ENCODE assay signal across 1 cellular context in genomic region chr9:129626079-129626943, GRCh38.
A peak's percentile ranks its signal among the peaks of the same experiment; 100 is the strongest.
TF ChIP-seq lines count a peak whose summit lies in the region.

Gene NTMT1 (plus strand): TSS chr9:129626163. CDS start chr9:129632704, 6,541 bp downstream.

TF ChIP-seq in K562, 482 proteins besides CTCF, POLR2A, EP300 and RAD21 (continued from another document and continues in another):
- TF ChIP-seq BRF2 (IDR thresholded peaks at IDR 0.05; ENCODE audit: borderline replicate concordance, insufficient read depth, insufficient read length) (no peak), ZSCAN29 (IDR thresholded peaks at IDR 0.05) (0 out of 2 replicates have a peak, but pooled peaks have one; percentile 54), ZNF561 (CRISPR knock-in tag; conservative IDR thresholded peaks at IDR 0.05) (no peak), VEZF1 (CRISPR knock-in tag; IDR thresholded peaks at IDR 0.05) (peak; percentile 64), ZNF445 (CRISPR knock-in tag; IDR thresholded peaks at IDR 0.05; ENCODE audit: low read depth) (no peak), RAD51 (IDR thresholded peaks at IDR 0.05; ENCODE audit: borderline replicate concordance, low read depth) (peak; percentile 99), POLR2AphosphoS2 (IDR thresholded peaks at IDR 0.05; ENCODE audit: low read length) (no peak; the same call in 1 of the 2 replicates), PREB (CRISPR knock-in tag; IDR thresholded peaks at IDR 0.05) (no peak), ZNF551 (CRISPR knock-in tag; IDR thresholded peaks at IDR 0.05) (no peak), SRSF1 (IDR thresholded peaks at IDR 0.05; ENCODE audit: low read depth, low read length) (no peak), SNRNP70 (optimal IDR thresholded peaks at IDR 0.05; ENCODE audit: low read depth, low read length) (no peak), TCF7 (IDR thresholded peaks at IDR 0.05; ENCODE audit: borderline replicate concordance) (no peak; the same call in 1 of the 2 replicates), RB1 (IDR thresholded peaks at IDR 0.05; ENCODE audit: low read depth) (peak; percentile 92), ZNF274 (IDR thresholded peaks at IDR 0.05; ENCODE audit: borderline replicate concordance, low read depth, low read length) (no peak), TEAD4 (IDR thresholded peaks at IDR 0.05; ENCODE audit: low read length) (no peak), TEAD4 (CRISPR knock-in tag; IDR thresholded peaks at IDR 0.05; ENCODE audit: borderline replicate concordance) (no peak), TFE3 (CRISPR knock-in tag; IDR thresholded peaks at IDR 0.05) (peak; percentile 99), TAL1 (IDR thresholded peaks at IDR 0.05) (no peak), ZNF764 (CRISPR knock-in tag; IDR thresholded peaks at IDR 0.05; ENCODE audit: low read depth) (no peak), THRB (CRISPR knock-in tag; conservative IDR thresholded peaks at IDR 0.05) (0 out of 2 replicates have a peak, but pooled peaks have one; percentile 10), NFE2 (IDR thresholded peaks at IDR 0.05; ENCODE audit: low read depth) (no peak), SREBF2 (CRISPR knock-in tag; IDR thresholded peaks at IDR 0.05) (no peak), ZNF592 (IDR thresholded peaks at IDR 0.05) (0 out of 2 replicates have a peak, but pooled peaks have one; percentile 16), CBX1 (IDR thresholded peaks at IDR 0.05; ENCODE audit: low read depth) (no peak), ZKSCAN3 (CRISPR knock-in tag; IDR thresholded peaks at IDR 0.05) (no peak), U2AF2 (optimal IDR thresholded peaks at IDR 0.05; ENCODE audit: low read depth, low read length) (no peak), NFIX (CRISPR knock-in tag; IDR thresholded peaks at IDR 0.05; ENCODE audit: low read depth) (no peak), ZNF146 (CRISPR knock-in tag; IDR thresholded peaks at IDR 0.05; ENCODE audit: unreplicated experiment) (no peak), RFX5 (IDR thresholded peaks at IDR 0.05; ENCODE audit: low read depth, low read length) (no peak), TAF9B (IDR thresholded peaks at IDR 0.05; ENCODE audit: partially characterized antibody) (peak; percentile 87), ZNF133 (CRISPR knock-in tag; IDR thresholded peaks at IDR 0.05) (no peak), ZBTB7A (IDR thresholded peaks at IDR 0.05; ENCODE audit: borderline replicate concordance, control insufficient read depth, low read depth, low read length) (no peak), ZNF12 (CRISPR knock-in tag; IDR thresholded peaks at IDR 0.05) (no peak), CAMTA2 (CRISPR knock-in tag; conservative IDR thresholded peaks at IDR 0.05) (no peak), CHD4 (IDR thresholded peaks at IDR 0.05; ENCODE audit: insufficient read depth, insufficient replicate concordance, low read depth, low read length, poor library complexity, severe bottlenecking) (no peak), PTBP1 (IDR thresholded peaks at IDR 0.05; ENCODE audit: low read depth, low read length) (no peak), CBX5 (IDR thresholded peaks at IDR 0.05; ENCODE audit: borderline replicate concordance, low read depth) (no peak), NFYB (IDR thresholded peaks at IDR 0.05; ENCODE audit: extremely low read depth, insufficient read length) (no peak), MTA1 (IDR thresholded peaks at IDR 0.05; ENCODE audit: borderline replicate concordance) (peak; percentile 68; the same call in 1 of the 2 replicates), ZNF263 (CRISPR knock-in tag; IDR thresholded peaks at IDR 0.05; ENCODE audit: borderline replicate concordance) (peak; percentile 55; the same call in 1 of the 2 replicates), ZNF280A (IDR thresholded peaks at IDR 0.05; ENCODE audit: low read depth, partially characterized antibody) (no peak), KAT8 (IDR thresholded peaks at IDR 0.05; ENCODE audit: low read depth) (no peak)
- TF ChIP-seq, protein P1, sequence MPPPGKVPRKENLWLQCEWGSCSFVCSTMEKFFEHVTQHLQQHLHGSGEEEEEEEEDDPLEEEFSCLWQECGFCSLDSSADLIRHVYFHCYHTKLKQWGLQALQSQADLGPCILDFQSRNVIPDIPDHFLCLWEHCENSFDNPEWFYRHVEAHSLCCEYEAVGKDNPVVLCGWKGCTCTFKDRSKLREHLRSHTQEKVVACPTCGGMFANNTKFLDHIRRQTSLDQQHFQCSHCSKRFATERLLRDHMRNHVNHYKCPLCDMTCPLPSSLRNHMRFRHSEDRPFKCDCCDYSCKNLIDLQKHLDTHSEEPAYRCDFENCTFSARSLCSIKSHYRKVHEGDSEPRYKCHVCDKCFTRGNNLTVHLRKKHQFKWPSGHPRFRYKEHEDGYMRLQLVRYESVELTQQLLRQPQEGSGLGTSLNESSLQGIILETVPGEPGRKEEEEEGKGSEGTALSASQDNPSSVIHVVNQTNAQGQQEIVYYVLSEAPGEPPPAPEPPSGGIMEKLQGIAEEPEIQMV (tag; conservative IDR thresholded peaks at IDR 0.05; ENCODE audit: low read depth): no peak
- TF ChIP-seq, protein P2, sequence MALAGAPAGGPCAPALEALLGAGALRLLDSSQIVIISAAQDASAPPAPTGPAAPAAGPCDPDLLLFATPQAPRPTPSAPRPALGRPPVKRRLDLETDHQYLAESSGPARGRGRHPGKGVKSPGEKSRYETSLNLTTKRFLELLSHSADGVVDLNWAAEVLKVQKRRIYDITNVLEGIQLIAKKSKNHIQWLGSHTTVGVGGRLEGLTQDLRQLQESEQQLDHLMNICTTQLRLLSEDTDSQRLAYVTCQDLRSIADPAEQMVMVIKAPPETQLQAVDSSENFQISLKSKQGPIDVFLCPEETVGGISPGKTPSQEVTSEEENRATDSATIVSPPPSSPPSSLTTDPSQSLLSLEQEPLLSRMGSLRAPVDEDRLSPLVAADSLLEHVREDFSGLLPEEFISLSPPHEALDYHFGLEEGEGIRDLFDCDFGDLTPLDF (CRISPR knock-in tag; IDR thresholded peaks at IDR 0.05): 0 out of 2 replicates have a peak, but pooled peaks have one; percentile 73
